ENCODE assay signal across 22 cellular contexts in the genomic region with DNA sequence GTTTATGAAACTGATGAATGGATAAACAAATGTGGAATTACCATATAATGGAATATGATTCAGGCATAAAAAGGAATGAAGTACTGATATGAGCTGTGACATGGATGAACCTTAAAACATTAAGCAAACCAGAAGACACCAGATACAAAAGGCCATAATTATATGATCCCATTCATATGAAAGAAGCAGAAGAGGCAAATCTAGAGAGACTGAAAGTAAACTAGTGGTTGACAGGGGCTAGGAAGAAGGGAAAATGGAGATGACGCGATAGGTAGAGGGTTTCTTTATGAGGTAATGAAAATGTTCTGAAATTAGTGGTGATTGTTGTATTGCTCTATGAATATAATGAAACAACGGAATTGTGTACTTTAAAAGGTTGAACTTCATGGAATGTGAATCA.
"Had no signal": no experiment of that assay in that cellular context is flagged by ENCODE, and none has a peak within 500 bp of the region (broad histone marks: within the 10 kb centered on the region; RNA-seq: fewer than 3 reads in every experiment).

No MANE protein-coding gene starts in this region.

- ATAC-seq: Right ventricle myocardium inferior, SK-N-SH treated with all-trans-retinoic acid at 6 μM for 48 hours had no signal

- H3K4me3 ChIP-seq: MG63, PC-9, Peyer's patch, SJCRH30 had no signal

- DNase-seq: Karpas-422, KG1, MG63, NCI-H1092, NCI-H1105 treated with DMSO at 0.1 percent for 48 hours, NCI-H1417 treated with DMSO at 0.1 percent for 48 hours, NCI-H146, NCI-H187, NCI-H2029, NCI-H2171 treated with DMSO at 0.1 percent for 48 hours, NCI-H2227 treated with DMSO at 0.1 percent for 48 hours, NCI-H524, NCI-H526 treated with DMSO at 0.1 percent for 48 hours, NCI-H748 treated with DMSO at 0.1 percent for 48 hours, OCI-M1, PC-9, Peyer's patch, SHP77 treated with DMSO at 0.1 percent for 48 hours, SJCRH30, T-helper 1 cell had no signal

- H3K4me2 ChIP-seq: PC-9 had no signal

- H2AFZ ChIP-seq: PC-9 had no signal

- H3K36me3 ChIP-seq: MG63, SJCRH30 had no signal

- H3K9me3 ChIP-seq: MG63, Peyer's patch, SJCRH30 had no signal

- H3K27ac ChIP-seq: PC-9, Peyer's patch, SJCRH30 had no signal

- H3K27me3 ChIP-seq: MG63, Peyer's patch, SJCRH30 had no signal
